Comparison of ENCODE assay signal across 8 cellular contexts in genomic region chr5:139651863-139652787, GRCh38. TPM values are rescaled to one million over a fixed set of nuclear protein-coding genes. Genes with fewer than 3 reads are reported as not detected.
DNase-seq lines count a peak whose midpoint lies in the region; TF ChIP-seq lines count a peak whose summit lies in the region.

No MANE protein-coding gene starts in this region.

- no peaks in the 10 kb centered on the region for H3K9me2 ChIP-seq in Loucy (replicated peaks; ENCODE audit: low read depth, low read length)

- no peak overlapping the region for H2AFZ ChIP-seq in Loucy (ENCODE audit: low read length)

- H3K79me2 ChIP-seq in Loucy (ENCODE audit: insufficient read depth, low read length) = peaks cover 99% of the 10 kb centered on the region

- TF ChIP-seq CTCF in GM10266 (IDR thresholded peaks at IDR 0.05; ENCODE audit: control insufficient read depth, insufficient read depth, low read depth, missing control alignments) = no peak
- no peak for TF ChIP-seq CTCF in Loucy (conservative IDR thresholded peaks at IDR 0.05; ENCODE audit: low read length)
- TF ChIP-seq CTCF in lower leg skin (IDR thresholded peaks at IDR 0.05) = no peak

- H3K4me1 ChIP-seq in Loucy (ENCODE audit: insufficient read depth, low read length, poor library complexity, severe bottlenecking) = peaks cover 51% of the 10 kb centered on the region

- H3K4me3 ChIP-seq in Loucy (ENCODE audit: low read length, poor library complexity, severe bottlenecking) = peak overlapping the region; percentile 97
- H3K4me3 ChIP-seq in lower leg skin (ENCODE audit: low read depth, poor library complexity, severe bottlenecking) = no peak overlapping the region

- no peak overlapping the region for H3K4me3 Mint-ChIP-seq in activated CD4-positive, alpha-beta T cell treated with anti-CD3 and anti-CD28 coated beads, Interleukin-2, amount 10 ng/mL, durations not matched to agents 7 days and 5 days

- H3K27me3 Mint-ChIP-seq in activated CD4-positive, alpha-beta T cell treated with anti-CD3 and anti-CD28 coated beads, Interleukin-2, amount 10 ng/mL, durations not matched to agents 7 days and 5 days = peaks cover 61% of the 10 kb centered on the region

- peaks cover 6% of the 10 kb centered on the region for H3K27me3 ChIP-seq in Loucy (ENCODE audit: insufficient read depth, low read length, poor library complexity, severe bottlenecking)

- peaks cover 10% of the 10 kb centered on the region; the same call in 1 of the 2 replicates for H3K36me3 ChIP-seq in Loucy (ENCODE audit: insufficient read depth, low read length)

- POLR2A ChIA-PET in activated CD4-positive, alpha-beta T cell treated with anti-CD3 and anti-CD28 coated beads, Interleukin-2, amount 10 ng/mL, durations not matched to agents 7 days and 5 days (lab: Charles Lee) = interaction anchor here (0.6 kb wide), 1 partner anchor 111 kb away, joined by 3 read pairs; no protein-coding TSS in a partner anchor

- no peak for TF ChIP-seq POLR2A in lower leg skin (IDR thresholded peaks at IDR 0.05)

- peak overlapping the region; percentile 93 for H3K9ac ChIP-seq in Loucy (ENCODE audit: low read depth, low read length, poor library complexity, severe bottlenecking)

- H4K20me1 ChIP-seq in Loucy (ENCODE audit: insufficient read depth, low read length, poor library complexity, severe bottlenecking) = peaks cover 77% of the 10 kb centered on the region

- peaks cover 28% of the 10 kb centered on the region for H3K4me1 Mint-ChIP-seq in activated CD4-positive, alpha-beta T cell treated with anti-CD3 and anti-CD28 coated beads, Interleukin-2, amount 10 ng/mL, durations not matched to agents 7 days and 5 days

- H3K9me3 ChIP-seq in Loucy (ENCODE audit: insufficient read depth, low read depth, low read length) = no peaks in the 10 kb centered on the region

- H3K4me2 ChIP-seq in Loucy (ENCODE audit: low read depth, low read length, poor library complexity, severe bottlenecking) = peak overlapping the region; percentile 98

- DNase-seq in GM10266 (ENCODE audit: extremely low spot score) = peak; percentile 96
- peak; percentile 53 for DNase-seq in GOT3 (lab: John Stamatoyannopoulos, UW)
- peak; percentile 53 for DNase-seq in activated CD4-positive, alpha-beta T cell treated with anti-CD3 and anti-CD28 coated beads, Interleukin-2, amount 10 ng/mL, durations not matched to agents 7 days and 5 days
- peak; percentile 49 for DNase-seq in effector CD4-positive, alpha-beta T cell
- peak; percentile 89 to 97 for DNase-seq in lower leg skin (ENCODE audit: low spot score in 2 of 2)
- peak; percentile 55 for DNase-seq in stimulated activated CD8-positive, alpha-beta memory T cell treated with anti-CD3 and anti-CD28 coated beads, Interleukin-15, amount 100 ng/mL, for 1 hour (ENCODE audit: low read depth)
- DNase-seq in NCI-H1930 (lab: John Stamatoyannopoulos, UW) = no peak

- intact Hi-C loops in lower leg skin (cut with DNase I; ENCODE audit: low total_unique reads) = no loop called here

- H3F3A ChIP-seq in Loucy (ENCODE audit: low read depth) = 0 out of 2 replicates have a peak, but pooled peaks cover 2% of the 10 kb centered on the region

- CTCF ChIA-PET in activated CD4-positive, alpha-beta T cell treated with anti-CD3 and anti-CD28 coated beads, Interleukin-2, amount 10 ng/mL, durations not matched to agents 7 days and 5 days (lab: Charles Lee) = interaction anchor here (1.2 to 2.3 kb wide), 3 partner anchors 13 to 136 kb away, joined by 3 to 7 read pairs (median 3); no protein-coding TSS in a partner anchor

- H3K9me3 Mint-ChIP-seq in activated CD4-positive, alpha-beta T cell treated with anti-CD3 and anti-CD28 coated beads, Interleukin-2, amount 10 ng/mL, durations not matched to agents 7 days and 5 days = no peaks in the 10 kb centered on the region

- WGBS in lower leg skin, 2 donors = 18 to 22% methylated on average over 23 of the region's 23 CpGs

- no peak overlapping the region for H3K27ac Mint-ChIP-seq in activated CD4-positive, alpha-beta T cell treated with anti-CD3 and anti-CD28 coated beads, Interleukin-2, amount 10 ng/mL, durations not matched to agents 7 days and 5 days

- no peaks in the 10 kb centered on the region for H3K36me3 Mint-ChIP-seq in activated CD4-positive, alpha-beta T cell treated with anti-CD3 and anti-CD28 coated beads, Interleukin-2, amount 10 ng/mL, durations not matched to agents 7 days and 5 days (ENCODE audit: low read depth)

RNA-seq across cellular contexts. Expression of gene CXXC5, which starts 4.0 kb away (rescaled TPM):
- 1 to 10 TPM in 1 of 2 experiments, under 1 TPM in 1; 0.99 to 1.9 TPM for total RNA-seq in activated CD4-positive, alpha-beta T cell treated with anti-CD3 and anti-CD28 coated beads, Interleukin-2, amount 10 ng/mL, durations not matched to agents 7 days and 5 days
- total RNA-seq in lower leg skin = 10 to 100 TPM; 36.4 to 69.3 (median 45.2) TPM

Comparison
In these comparisons a context has a peak if more than half of its experiments do, and no peak if none do; other contexts are left out.
1. DNase-seq: peak in GM10266 (single experiment), GOT3 (single experiment), activated CD4-positive, alpha-beta T cell treated with anti-CD3 and anti-CD28 coated beads, Interleukin-2, amount 10 ng/mL, durations not matched to agents 7 days and 5 days (single experiment), effector CD4-positive, alpha-beta T cell (single experiment), lower leg skin (2 of 2) and stimulated activated CD8-positive, alpha-beta memory T cell treated with anti-CD3 and anti-CD28 coated beads, Interleukin-15, amount 100 ng/mL, for 1 hour (single experiment); none in NCI-H1930 (0 of 2).
2. RNA of gene CXXC5, which starts 4.0 kb away (total RNA-seq): 36.4 to 69.3 TPM in lower leg skin; 0.99 to 1.9 TPM in activated CD4-positive, alpha-beta T cell treated with anti-CD3 and anti-CD28 coated beads, Interleukin-2, amount 10 ng/mL, durations not matched to agents 7 days and 5 days; every median in the first group is over 10 times any median in the second.